ENCODE assay signal across 16 cellular contexts in genomic region chr10:132785433-132786278, GRCh38. TPM values are rescaled to one million over a fixed set of nuclear protein-coding genes. Genes with fewer than 3 reads are reported as not detected.
DNase-seq lines count a peak whose midpoint lies in the region; ATAC-seq and TF ChIP-seq lines count a peak whose summit lies in the region.
"Had no signal": no experiment of that assay in that cellular context is flagged by ENCODE, and none has a peak within 500 bp of the region (broad histone marks: within the 10 kb centered on the region; RNA-seq: fewer than 3 reads in every experiment).

NKX6-2 (minus strand) TSS chr10:132786147; CDS start chr10:132785948, 199 bp downstream.

- H3K27ac Mint-ChIP-seq in Caco-2 (ENCODE audit: unreplicated experiment) (no peak within 1 kb of the TSS), T-helper 17 cell (no peak within 1 kb of the TSS)
- no peak within 1 kb of the TSS for H3K27ac Mint-ChIP-seq in effector memory CD8-positive, alpha-beta T cell
- H3K27ac Mint-ChIP-seq: activated naive CD4-positive, alpha-beta T cell treated with anti-CD3 and anti-CD28 coated beads, Interleukin-2, amount 50 U/mL, for 72 hours had no signal

- H3K4me1 ChIP-seq in Caco-2 (peaks cover 11% of the 10 kb centered on the region; the same call in 1 of the 2 replicates), neuron (ENCODE audit: insufficient read depth, low read length) (peaks cover 21% of the 10 kb centered on the region)

- DNase-seq in Caco-2 (no peak), T-helper 17 cell (no peak), fibroblast of pulmonary artery (ENCODE audit: low read depth) (peak; percentile 8)
- no peak for DNase-seq in effector memory CD8-positive, alpha-beta T cell
- DNase-seq: AML-193, DMS79 treated with DMSO at 0.1 percent for 48 hours, mammary epithelial cell, NCI-H1417 had no signal

- CTCF ChIA-PET in Caco-2 (lab: Charles Lee): no interaction called here

- 0 out of 2 replicates have a peak, but pooled peaks cover 1% of the 10 kb centered on the region for H3K27me3 ChIP-seq in Caco-2 (replicated peaks; ENCODE audit: control insufficient read depth, insufficient read depth, low read length)
- H3K27me3 ChIP-seq in neuron (ENCODE audit: insufficient read depth, low read length): peaks cover 49% of the 10 kb centered on the region

- BruUV-seq in Caco-2 (replicated peaks; lab: Mats Ljungman, UMichigan): no TSS peak

- TF ChIP-seq CTCF in Caco-2 (IDR thresholded peaks at IDR 0.05; ENCODE audit: insufficient read depth in 1 of 2, low read depth in 1 of 2, low read length in 1 of 2, severe bottlenecking in 1 of 2, unreplicated experiment in 1 of 2) (no peak), fibroblast of pulmonary artery (IDR thresholded peaks at IDR 0.05; ENCODE audit: low read length, missing control alignments) (no peak)

- H3K4me1 Mint-ChIP-seq in Caco-2 (ENCODE audit: low read depth, unreplicated experiment): no peaks in the 10 kb centered on the region
- peaks cover 3% of the 10 kb centered on the region for H3K4me1 Mint-ChIP-seq in T-helper 17 cell
- H3K4me1 Mint-ChIP-seq in effector memory CD8-positive, alpha-beta T cell (ENCODE audit: low read depth in 2 of 2): no peaks in the 10 kb centered on the region

- H3K4me3 Mint-ChIP-seq in Caco-2 (ENCODE audit: unreplicated experiment) (no peak within 1 kb of the TSS), T-helper 17 cell (peak within 1 kb of the TSS; percentile 31)
- no peak within 1 kb of the TSS for H3K4me3 Mint-ChIP-seq in effector memory CD8-positive, alpha-beta T cell

- H3K36me3 ChIP-seq in Caco-2 (ENCODE audit: control insufficient read depth, insufficient read depth, low read length) (no peaks in the 10 kb centered on the region), neuron (ENCODE audit: insufficient read depth, low read length) (peaks cover 15% of the 10 kb centered on the region)

- H3K36me3 Mint-ChIP-seq in Caco-2 (ENCODE audit: insufficient read depth, unreplicated experiment): peaks cover 9% of the 10 kb centered on the region
- H3K36me3 Mint-ChIP-seq in T-helper 17 cell (ENCODE audit: low read depth): peaks cover 4% of the 10 kb centered on the region
- H3K36me3 Mint-ChIP-seq in effector memory CD8-positive, alpha-beta T cell (ENCODE audit: insufficient read depth): no peaks in the 10 kb centered on the region

- intact Hi-C loops in Caco-2 (cut with micrococcal nuclease; ENCODE audit: unreplicated experiment): no loop called here

- H3K27me3 Mint-ChIP-seq in Caco-2 (ENCODE audit: insufficient read depth, unreplicated experiment) (peaks cover 3% of the 10 kb centered on the region), T-helper 17 cell (peaks cover 8% of the 10 kb centered on the region)
- H3K27me3 Mint-ChIP-seq in effector memory CD8-positive, alpha-beta T cell: peaks cover 0 to 13% of the 10 kb centered on the region in 2 donors

- peak within 1 kb of the TSS; percentile 54 for H2AFZ ChIP-seq in neuron (ENCODE audit: low read depth, low read length)

- H3K4me3 ChIP-seq in Caco-2 (ENCODE audit: low read depth, low read length): peak within 1 kb of the TSS; percentile 24; the same call in 1 of the 2 replicates
- H3K4me3 ChIP-seq in fibroblast of pulmonary artery (replicated peaks; ENCODE audit: low read depth, low read length): no peak within 1 kb of the TSS
- H3K4me3 ChIP-seq in neuron (ENCODE audit: low read length): peak within 1 kb of the TSS; percentile 47

- ATAC-seq in T-helper 17 cell: no peak
- no peak for ATAC-seq in effector memory CD8-positive, alpha-beta T cell (replicated peaks)
- ATAC-seq in HG03460 (IDR thresholded peaks at IDR 0.05; ENCODE audit: unreplicated experiment): no peak
- ATAC-seq in GM21786 (IDR thresholded peaks at IDR 0.05; ENCODE audit: unreplicated experiment): no peak
- no peak for ATAC-seq in HG02623 (IDR thresholded peaks at IDR 0.05; ENCODE audit: unreplicated experiment)
- ATAC-seq: activated naive CD4-positive, alpha-beta T cell treated with anti-CD3 and anti-CD28 coated beads, Interleukin-2, amount 50 U/mL, for 72 hours; HCT116 had no signal

- H3K9me3 ChIP-seq in Caco-2: no peaks in the 10 kb centered on the region
- H3K9me3 ChIP-seq in T-helper 17 cell (ENCODE audit: control insufficient read depth, low read length, poor library complexity, severe bottlenecking): no peaks in the 10 kb centered on the region
- peaks cover 17% of the 10 kb centered on the region for H3K9me3 ChIP-seq in neuron (ENCODE audit: low read length)
- H3K9me3 ChIP-seq: pancreas had no signal

- no peaks in the 10 kb centered on the region for H3K9me3 Mint-ChIP-seq in Caco-2 (ENCODE audit: unreplicated experiment)
- no peaks in the 10 kb centered on the region for H3K9me3 Mint-ChIP-seq in effector memory CD8-positive, alpha-beta T cell
- H3K9me3 Mint-ChIP-seq: activated naive CD4-positive, alpha-beta T cell treated with anti-CD3 and anti-CD28 coated beads, Interleukin-2, amount 50 U/mL, for 72 hours had no signal

- POLR2A ChIA-PET in Caco-2 (lab: Charles Lee): no interaction called here

RNA-seq across cellular contexts. Expression of gene NKX6-2, which starts in this region (rescaled TPM):
- not detected in 2 replicates for total RNA-seq in Caco-2 (2022)
- total RNA-seq in T-helper 17 cell: not detected
- total RNA-seq: activated naive CD4-positive, alpha-beta T cell treated with anti-CD3 and anti-CD28 coated beads, Interleukin-2, amount 50 U/mL, for 72 hours; HT1080; mammary epithelial cell had no signal
